Comparison of ENCODE assay signal across 7 cellular contexts in genomic region chr14:55052259-55052930, GRCh38. TPM values are rescaled to one million over a fixed set of nuclear protein-coding genes. Genes with fewer than 3 reads are reported as not detected.
DNase-seq lines count a peak whose midpoint lies in the region; ATAC-seq and TF ChIP-seq lines count a peak whose summit lies in the region.

No MANE protein-coding gene starts in this region.

- no peaks in the 10 kb centered on the region for H3K27me3 Mint-ChIP-seq in osteocyte (ENCODE audit: unreplicated experiment)

- DNase-seq in GM12864 (ENCODE audit: low read depth) (no peak), HAP-1 (ENCODE audit: low spot score in 2 of 2) (peak in 1 of 2 experiments; percentile 42), RWPE1 (ENCODE audit: low spot score) (no peak), epithelial cell of prostate (ENCODE audit: low read depth, low spot score) (no peak), osteocyte (ENCODE audit: extremely low spot score, unreplicated experiment) (no peak), UCSD-AML1 (lab: John Stamatoyannopoulos, UW; ENCODE audit: unreplicated experiment) (no peak)

- peaks cover 30% of the 10 kb centered on the region for H3K36me3 ChIP-seq in HAP-1 (replicated peaks)

- peak overlapping the region; percentile 98 for H3K27ac ChIP-seq in RWPE1
- H3K27ac ChIP-seq in epithelial cell of prostate = peak overlapping the region; percentile 97

- POLR2A ChIA-PET in RWPE1 (lab: Yijun Ruan, JAX; ENCODE audit: low non-redundant PET) = interaction anchor here (0.6 to 0.8 kb wide), 2 partner anchors 18 to 51 kb away, joined by 3 read pairs; no protein-coding TSS in a partner anchor

- H3K4me3 ChIP-seq in GM12864 (ENCODE audit: low read depth, low read length) = peak overlapping the region; percentile 99
- H3K4me3 ChIP-seq in HAP-1 = peak overlapping the region; percentile 100

- no peak for TF ChIP-seq CTCF in GM12864 (IDR thresholded peaks at IDR 0.05; ENCODE audit: low read depth, low read length, missing control alignments)
- no peak for TF ChIP-seq CTCF in RWPE1 (conservative IDR thresholded peaks at IDR 0.05; ENCODE audit: low read depth)
- TF ChIP-seq CTCF in osteocyte (IDR thresholded peaks at IDR 0.05) = no peak

- peaks cover 15% of the 10 kb centered on the region for H3K36me3 Mint-ChIP-seq in osteocyte (ENCODE audit: unreplicated experiment)

- no peak for ATAC-seq in HG02970 (IDR thresholded peaks at IDR 0.05; ENCODE audit: low FRiP score, unreplicated experiment)

- H3K4me1 ChIP-seq in HAP-1 = peaks cover 23% of the 10 kb centered on the region

- no peaks in the 10 kb centered on the region for H3K9me3 Mint-ChIP-seq in osteocyte (ENCODE audit: unreplicated experiment)

- H3K4me1 Mint-ChIP-seq in osteocyte (ENCODE audit: unreplicated experiment) = peaks cover 29% of the 10 kb centered on the region

- H3K9me3 ChIP-seq in HAP-1 = no peaks in the 10 kb centered on the region

- H3K27me3 ChIP-seq in HAP-1 (ENCODE audit: low read depth) = no peaks in the 10 kb centered on the region

- peak overlapping the region; percentile 98 for H3K27ac Mint-ChIP-seq in osteocyte (ENCODE audit: unreplicated experiment)

- peak overlapping the region; percentile 90 for H3K4me3 Mint-ChIP-seq in osteocyte (ENCODE audit: unreplicated experiment)

- CTCF ChIA-PET in RWPE1 (lab: Yijun Ruan, JAX) = interaction anchor here (0.6 to 1.8 kb wide), 4 partner anchors 18 to 86 kb away, joined by 4 to 13 read pairs (median 8); no protein-coding TSS in a partner anchor

- in situ Hi-C loops in HAP-1 (cut with MboI; ENCODE audit: low sequenced_read_pairs) = no loop called here

RNA-seq across cellular contexts. Expression of gene MAPK1IP1L, which starts 0.9 kb away (rescaled TPM):
- 85.7 and 102 TPM in 2 replicates for total RNA-seq in osteocyte

RNA-seq across cellular contexts. Expression of gene SOCS4, which starts 25.4 kb away (rescaled TPM):
- total RNA-seq in osteocyte = 20.1 and 21.8 TPM in 2 replicates

RNA-seq across cellular contexts. Expression of gene WDHD1, which starts 25.5 kb away (rescaled TPM):
- 7.0 and 8.0 TPM in 2 replicates for total RNA-seq in osteocyte
